Comparison of ENCODE assay signal across 14 cellular contexts in genomic region chr10:120607710-120608703, GRCh38.
DNase-seq lines count a peak whose midpoint lies in the region; ATAC-seq and TF ChIP-seq lines count a peak whose summit lies in the region.
"Had no signal": no experiment of that assay in that cellular context is flagged by ENCODE, and none has a peak within 500 bp of the region (broad histone marks: within the 10 kb centered on the region; RNA-seq: fewer than 3 reads in every experiment).

No MANE protein-coding gene starts in this region.

- H3K36me3 ChIP-seq in kidney epithelial cell (ENCODE audit: control insufficient read depth, insufficient read depth, low read length) (no peaks in the 10 kb centered on the region), right atrium auricular region (no peaks in the 10 kb centered on the region), gastrocnemius medialis (no peaks in the 10 kb centered on the region)
- H3K36me3 ChIP-seq: left ventricle myocardium inferior, transverse colon had no signal

- no peak for TF ChIP-seq POLR2A in gastrocnemius medialis (IDR thresholded peaks at IDR 0.05)

- peaks cover 9% of the 10 kb centered on the region; the same call in 1 of the 2 replicates for H3K9me3 Mint-ChIP-seq in HFFc6

- TF ChIP-seq CTCF in HFFc6 (IDR thresholded peaks at IDR 0.05) (no peak), kidney epithelial cell (IDR thresholded peaks at IDR 0.05; ENCODE audit: insufficient read depth, low read length, poor library complexity, severe bottlenecking) (no peak), right atrium auricular region (IDR thresholded peaks at IDR 0.05) (no peak), gastrocnemius medialis (IDR thresholded peaks at IDR 0.05 in 4 of 5, conservative IDR thresholded peaks at IDR 0.05 in 1 of 5) (no peak)

- in situ Hi-C loops in gastrocnemius medialis (cut with MboI; ENCODE audit: low sequenced_read_pairs in 4 of 4): no loop called here

- H3K27me3 ChIP-seq in kidney epithelial cell (ENCODE audit: control insufficient read depth, insufficient read depth, low read length): no peaks in the 10 kb centered on the region
- no peaks in the 10 kb centered on the region for H3K27me3 ChIP-seq in right atrium auricular region
- no peaks in the 10 kb centered on the region for H3K27me3 ChIP-seq in gastrocnemius medialis
- H3K27me3 ChIP-seq: transverse colon had no signal

- peak overlapping the region; percentile 47 for H3K4me3 Mint-ChIP-seq in HFFc6
- H3K4me3 Mint-ChIP-seq: brain had no signal

- H3K27ac Mint-ChIP-seq in HFFc6: peak overlapping the region; percentile 57; the same call in 1 of the 2 replicates
- H3K27ac Mint-ChIP-seq: brain had no signal

- DNase-seq in HFFc6: peak; percentile 6
- peak; percentile 16 for DNase-seq in kidney epithelial cell (ENCODE audit: low read depth)
- DNase-seq in right atrium auricular region (ENCODE audit: low spot score): no peak
- no peak for DNase-seq in gastrocnemius medialis
- DNase-seq in cerebellum (ENCODE audit: low spot score): no peak
- no peak for DNase-seq in stimulated activated CD4-positive, alpha-beta T cell treated with anti-CD3 and anti-CD28 coated beads, Interleukin-12 subunit alpha, Interleukin-12 subunit beta, amount 100 ng/mL, for 4 hours
- DNase-seq: COR-L47; left ventricle myocardium inferior; NK-92 treated with Interleukin-12 subunit alpha and Interleukin-12 subunit beta, amount 100 ng/mL, for 24 hours; T-helper 2 cell; transverse colon had no signal

- intact Hi-C loops in gastrocnemius medialis (cut with DNase I; ENCODE audit: low total_unique reads): no loop called here

- H3K4me1 ChIP-seq in right atrium auricular region (no peaks in the 10 kb centered on the region), gastrocnemius medialis (no peaks in the 10 kb centered on the region)
- H3K4me1 ChIP-seq: left ventricle myocardium inferior, transverse colon had no signal

- H3K27ac ChIP-seq in right atrium auricular region: no peak overlapping the region
- no peak overlapping the region for H3K27ac ChIP-seq in gastrocnemius medialis
- H3K27ac ChIP-seq: left ventricle myocardium inferior, transverse colon had no signal

- H3K4me1 Mint-ChIP-seq in HFFc6 (ENCODE audit: low read depth): peaks cover 29% of the 10 kb centered on the region

- ATAC-seq in GM18868 (IDR thresholded peaks at IDR 0.05; ENCODE audit: unreplicated experiment) (peak; percentile 35), HG03571 (IDR thresholded peaks at IDR 0.05; ENCODE audit: unreplicated experiment) (peak; percentile 41), gastrocnemius medialis (no peak)

- peaks cover 3% of the 10 kb centered on the region; the same call in 1 of the 2 replicates for H3K27me3 Mint-ChIP-seq in HFFc6 (ENCODE audit: insufficient read depth)

- H3K9me3 ChIP-seq in right atrium auricular region (no peaks in the 10 kb centered on the region), gastrocnemius medialis (no peaks in the 10 kb centered on the region)
- H3K9me3 ChIP-seq: transverse colon had no signal

- peaks cover 5% of the 10 kb centered on the region; the same call in 1 of the 2 replicates for H3K36me3 Mint-ChIP-seq in HFFc6 (ENCODE audit: low read depth)
- H3K36me3 Mint-ChIP-seq: brain had no signal

- H3K4me3 ChIP-seq in kidney epithelial cell (ENCODE audit: low read depth, low read length) (no peak overlapping the region), right atrium auricular region (no peak overlapping the region), gastrocnemius medialis (no peak overlapping the region)
- H3K4me3 ChIP-seq: left ventricle myocardium inferior, transverse colon had no signal

Comparison
In these comparisons a context has a peak if more than half of its experiments do, and no peak if none do; other contexts are left out.
1. ATAC-seq: peak in GM18868 (single experiment) and HG03571 (single experiment); none in gastrocnemius medialis (0 of 2).
2. DNase-seq: peak in HFFc6 (single experiment) and kidney epithelial cell (single experiment); none in right atrium auricular region (single experiment), gastrocnemius medialis (0 of 2), cerebellum (single experiment) and stimulated activated CD4-positive, alpha-beta T cell treated with anti-CD3 and anti-CD28 coated beads, Interleukin-12 subunit alpha, Interleukin-12 subunit beta, amount 100 ng/mL, for 4 hours (single experiment).